ENCODE assay signal across 1 cellular context in genomic region chr15:80701676-80702311, GRCh38.
TF ChIP-seq lines count a peak whose summit lies in the region.

No MANE protein-coding gene starts in this region.

TF ChIP-seq in IMR-90, 13 proteins besides CTCF, POLR2A, EP300 and RAD21 (continued from another document):
- TF ChIP-seq USF2 (IDR thresholded peaks at IDR 0.05; ENCODE audit: low read depth, low read length) (no peak), BHLHE40 (IDR thresholded peaks at IDR 0.05; ENCODE audit: low read depth, low read length) (no peak)
